Comparison of ENCODE assay signal across 9 cellular contexts in the genomic region with DNA sequence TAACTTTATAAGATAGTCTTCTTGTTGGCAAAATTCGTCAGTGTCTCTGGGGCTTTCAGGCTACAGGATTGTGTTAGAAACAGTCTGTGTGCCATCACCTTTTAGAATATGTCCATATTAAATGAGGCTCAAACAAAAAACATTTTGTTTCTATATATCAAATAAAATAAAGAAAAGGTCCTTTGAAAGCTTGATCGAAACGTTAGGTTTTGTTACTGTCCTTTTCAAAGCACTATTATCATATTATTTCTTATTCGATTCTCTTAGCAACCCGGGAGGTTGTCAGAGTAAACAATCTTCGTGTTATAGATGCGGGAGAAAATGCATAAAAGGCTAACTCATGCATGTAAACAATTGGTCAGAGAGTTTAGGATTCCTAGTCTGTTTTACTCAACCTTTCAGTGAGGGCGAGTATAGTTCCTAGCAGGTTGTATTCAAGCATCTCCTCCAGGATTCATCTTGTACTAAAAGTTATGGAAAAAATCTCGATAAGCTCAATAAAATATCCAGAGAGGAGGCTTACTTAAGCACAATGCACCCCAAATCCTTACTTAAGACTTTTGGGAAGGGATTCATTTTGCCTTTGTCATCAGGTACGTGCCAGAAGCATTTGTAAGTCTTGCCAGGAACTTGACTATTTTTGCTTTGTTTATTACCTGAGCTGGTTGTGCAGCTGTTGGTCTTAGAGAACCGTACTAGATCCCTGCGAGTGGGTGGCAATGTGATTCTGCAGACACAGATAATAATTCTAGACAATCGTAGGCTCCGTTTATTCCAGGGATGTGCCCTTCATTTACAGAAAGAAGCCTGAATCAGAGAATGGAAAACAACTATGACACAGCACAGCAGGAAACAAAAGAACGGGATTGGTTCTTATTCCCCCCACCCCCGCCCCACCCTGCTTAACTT.
DNase-seq lines count a peak whose midpoint lies in the region; ATAC-seq and TF ChIP-seq lines count a peak whose summit lies in the region.
"Had no signal": no experiment of that assay in that cellular context is flagged by ENCODE, and none has a peak within 500 bp of the region (broad histone marks: within the 10 kb centered on the region; RNA-seq: fewer than 3 reads in every experiment).

No MANE protein-coding gene starts in this region.

- no TSS peak for BruUV-seq in Calu3 (replicated peaks; lab: Mats Ljungman, UMichigan)

- WGBS in body of pancreas, 2 donors, result 69 to 71% methylated on average over 16 of the region's 16 CpGs

- no peaks in the 10 kb centered on the region for H3K36me3 ChIP-seq in body of pancreas (replicated peaks in 1 of 2; ENCODE audit: insufficient read depth in 1 of 2, low read depth in 2 of 2)

- H3K4me3 ChIP-seq in body of pancreas, result no peak overlapping the region

- no peaks in the 10 kb centered on the region for H3K27me3 Mint-ChIP-seq in Calu3 (ENCODE audit: unreplicated experiment)
- H3K27me3 Mint-ChIP-seq in naive thymus-derived CD8-positive, alpha-beta T cell, result no peaks in the 10 kb centered on the region

- H3K36me3 Mint-ChIP-seq in Calu3 (ENCODE audit: insufficient read depth, unreplicated experiment), result peaks cover 6% of the 10 kb centered on the region
- H3K36me3 Mint-ChIP-seq in naive thymus-derived CD8-positive, alpha-beta T cell, result no peaks in the 10 kb centered on the region

- no peaks in the 10 kb centered on the region for H3K9me3 ChIP-seq in body of pancreas

- CTCF ChIA-PET in Calu3 (lab: Charles Lee), result interaction anchor here (0.7 to 2.4 kb wide), 6 partner anchors 14 to 132 kb away, joined by 3 to 8 read pairs (median 3); no protein-coding TSS in a partner anchor

- H3K4me3 Mint-ChIP-seq in Calu3 (ENCODE audit: low read depth, unreplicated experiment), result peak overlapping the region; percentile 32
- peak overlapping the region in 5 of 10 donors; percentile 34 to 71 (median 36) for H3K4me3 Mint-ChIP-seq in naive thymus-derived CD8-positive, alpha-beta T cell

- peaks cover 16% of the 10 kb centered on the region for H3K4me1 ChIP-seq in body of pancreas

- no peak for TF ChIP-seq POLR2A in body of pancreas (IDR thresholded peaks at IDR 0.05)

- POLR2A ChIA-PET in naive thymus-derived CD8-positive, alpha-beta T cell (lab: Charles Lee), result interaction anchor here (0.6 to 2.8 kb wide), 10 partner anchors 11 to 197 kb away, joined by 3 to 12 read pairs (median 3); a partner anchor contains a TSS

- no peaks in the 10 kb centered on the region for H3K27me3 ChIP-seq in body of pancreas

- H3K27ac ChIP-seq in body of pancreas, result no peak overlapping the region

- peak; percentile 16 for DNase-seq in Calu3
- DNase-seq in LoVo (ENCODE audit: low spot score), result peak; percentile 69
- DNase-seq in body of pancreas, result no peak
- DNase-seq in naive thymus-derived CD8-positive, alpha-beta T cell, result no peak
- DNase-seq in NCI-H1436 (lab: John Stamatoyannopoulos, UW), result no peak
- no peak for DNase-seq in NCI-H1436 treated with DMSO at 0.1 percent for 48 hours (lab: John Stamatoyannopoulos, UW)
- DNase-seq: left ventricle myocardium superior had no signal

- peaks cover 54% of the 10 kb centered on the region for H3K4me1 Mint-ChIP-seq in Calu3 (ENCODE audit: low read depth, unreplicated experiment)
- peaks cover 31 to 78% (median 76%) of the 10 kb centered on the region in 4 donors for H3K4me1 Mint-ChIP-seq in naive thymus-derived CD8-positive, alpha-beta T cell

- H3K27ac Mint-ChIP-seq in Calu3 (ENCODE audit: unreplicated experiment), result peak overlapping the region; percentile 66
- H3K27ac Mint-ChIP-seq in naive thymus-derived CD8-positive, alpha-beta T cell, result peak overlapping the region; percentile 91 to 98 (median 94)

- H3K9me3 Mint-ChIP-seq in Calu3 (ENCODE audit: low read depth, unreplicated experiment), result no peaks in the 10 kb centered on the region
- no peaks in the 10 kb centered on the region for H3K9me3 Mint-ChIP-seq in naive thymus-derived CD8-positive, alpha-beta T cell

- TF ChIP-seq CTCF in Calu3 (IDR thresholded peaks at IDR 0.05; ENCODE audit: unreplicated experiment) (no peak), body of pancreas (IDR thresholded peaks at IDR 0.05) (no peak)

- ATAC-seq in body of pancreas (peak; percentile 72), GM19467 (IDR thresholded peaks at IDR 0.05; ENCODE audit: unreplicated experiment) (no peak), HG02642 (IDR thresholded peaks at IDR 0.05; ENCODE audit: poor library complexity, unreplicated experiment) (no peak)
- ATAC-seq in naive thymus-derived CD8-positive, alpha-beta T cell, result no peak
- ATAC-seq: left ventricle myocardium superior had no signal

- intact Hi-C loops in Calu3 (cut with micrococcal nuclease; ENCODE audit: unreplicated experiment), result no loop called here
- intact Hi-C loops in body of pancreas (cut with DNase I), result no loop called here

Comparison
In these comparisons a context has a peak if more than half of its experiments do, and no peak if none do; other contexts are left out.
1. DNase-seq: peak in Calu3 (single experiment) and LoVo (single experiment); none in body of pancreas (0 of 4), naive thymus-derived CD8-positive, alpha-beta T cell (0 of 10), NCI-H1436 (single experiment) and NCI-H1436 treated with DMSO at 0.1 percent for 48 hours (single experiment).